In the genomic region with DNA sequence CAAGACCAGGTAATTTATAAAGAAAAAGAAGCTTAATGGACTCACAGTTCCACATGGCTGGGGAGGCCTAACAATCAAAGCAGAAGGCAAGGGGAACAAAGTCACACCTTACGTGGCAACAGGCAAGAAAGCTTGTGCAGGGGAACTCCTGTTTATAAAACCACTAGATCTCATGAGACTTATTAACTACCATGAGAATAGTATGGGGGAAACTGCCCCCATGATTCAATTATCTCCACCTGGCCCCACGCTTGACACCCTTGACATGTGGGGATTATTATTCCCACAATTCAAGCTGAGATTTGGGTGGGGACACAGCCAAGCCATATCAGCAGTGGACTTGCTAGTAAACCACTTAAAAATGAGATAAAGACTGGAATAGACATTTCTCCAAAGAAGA, we compare ENCODE assay signal across 34 cellular contexts.
"Had no signal": no experiment of that assay in that cellular context is flagged by ENCODE, and none has a peak within 500 bp of the region (broad histone marks: within the 10 kb centered on the region; RNA-seq: fewer than 3 reads in every experiment).

No MANE protein-coding gene starts in this region.

- H3K27me3 ChIP-seq: MG63 had no signal

- H3K9me3 ChIP-seq: MG63 had no signal

- H3K36me3 ChIP-seq: MG63 had no signal

- H3K4me3 ChIP-seq: MG63 had no signal

- DNase-seq: Karpas-422, Kasumi-1, MG63, MM.1S, MV-4-11, NCI-H1048, NCI-H1092, NCI-H1092 treated with DMSO at 0.1 percent for 48 hours, NCI-H1105, NCI-H1105 treated with DMSO at 0.1 percent for 48 hours, NCI-H1417, NCI-H1417 treated with DMSO at 0.1 percent for 48 hours, NCI-H1436, NCI-H1436 treated with DMSO at 0.1 percent for 48 hours, NCI-H146, NCI-H1694, NCI-H1694 treated with DMSO at 0.1 percent for 48 hours, NCI-H187, NCI-H187 treated with DMSO at 0.1 percent for 48 hours, NCI-H1930, NCI-H2029, NCI-H2029 treated with DMSO at 0.1 percent for 48 hours, NCI-H2081, NCI-H2081 treated with DMSO at 0.1 percent for 48 hours, NCI-H2107, NCI-H2171, NCI-H2171 treated with DMSO at 0.1 percent for 48 hours, NCI-H2227 treated with DMSO at 0.1 percent for 48 hours, NCI-H226, NCI-H345, NCI-H446, NCI-H446 treated with DMSO at 0.1 percent for 48 hours, NCI-H510A, NCI-H510A treated with DMSO at 0.1 percent for 48 hours had no signal
